In genomic region chr1:184257873-184258272, GRCh38 we compare ENCODE assay signal across 1 cellular context.
TF ChIP-seq lines count a peak whose summit lies in the region.

No MANE protein-coding gene starts in this region.

TF ChIP-seq in HepG2, 621 proteins besides CTCF, POLR2A, EP300 and RAD21:
- TF ChIP-seq, protein P1, sequence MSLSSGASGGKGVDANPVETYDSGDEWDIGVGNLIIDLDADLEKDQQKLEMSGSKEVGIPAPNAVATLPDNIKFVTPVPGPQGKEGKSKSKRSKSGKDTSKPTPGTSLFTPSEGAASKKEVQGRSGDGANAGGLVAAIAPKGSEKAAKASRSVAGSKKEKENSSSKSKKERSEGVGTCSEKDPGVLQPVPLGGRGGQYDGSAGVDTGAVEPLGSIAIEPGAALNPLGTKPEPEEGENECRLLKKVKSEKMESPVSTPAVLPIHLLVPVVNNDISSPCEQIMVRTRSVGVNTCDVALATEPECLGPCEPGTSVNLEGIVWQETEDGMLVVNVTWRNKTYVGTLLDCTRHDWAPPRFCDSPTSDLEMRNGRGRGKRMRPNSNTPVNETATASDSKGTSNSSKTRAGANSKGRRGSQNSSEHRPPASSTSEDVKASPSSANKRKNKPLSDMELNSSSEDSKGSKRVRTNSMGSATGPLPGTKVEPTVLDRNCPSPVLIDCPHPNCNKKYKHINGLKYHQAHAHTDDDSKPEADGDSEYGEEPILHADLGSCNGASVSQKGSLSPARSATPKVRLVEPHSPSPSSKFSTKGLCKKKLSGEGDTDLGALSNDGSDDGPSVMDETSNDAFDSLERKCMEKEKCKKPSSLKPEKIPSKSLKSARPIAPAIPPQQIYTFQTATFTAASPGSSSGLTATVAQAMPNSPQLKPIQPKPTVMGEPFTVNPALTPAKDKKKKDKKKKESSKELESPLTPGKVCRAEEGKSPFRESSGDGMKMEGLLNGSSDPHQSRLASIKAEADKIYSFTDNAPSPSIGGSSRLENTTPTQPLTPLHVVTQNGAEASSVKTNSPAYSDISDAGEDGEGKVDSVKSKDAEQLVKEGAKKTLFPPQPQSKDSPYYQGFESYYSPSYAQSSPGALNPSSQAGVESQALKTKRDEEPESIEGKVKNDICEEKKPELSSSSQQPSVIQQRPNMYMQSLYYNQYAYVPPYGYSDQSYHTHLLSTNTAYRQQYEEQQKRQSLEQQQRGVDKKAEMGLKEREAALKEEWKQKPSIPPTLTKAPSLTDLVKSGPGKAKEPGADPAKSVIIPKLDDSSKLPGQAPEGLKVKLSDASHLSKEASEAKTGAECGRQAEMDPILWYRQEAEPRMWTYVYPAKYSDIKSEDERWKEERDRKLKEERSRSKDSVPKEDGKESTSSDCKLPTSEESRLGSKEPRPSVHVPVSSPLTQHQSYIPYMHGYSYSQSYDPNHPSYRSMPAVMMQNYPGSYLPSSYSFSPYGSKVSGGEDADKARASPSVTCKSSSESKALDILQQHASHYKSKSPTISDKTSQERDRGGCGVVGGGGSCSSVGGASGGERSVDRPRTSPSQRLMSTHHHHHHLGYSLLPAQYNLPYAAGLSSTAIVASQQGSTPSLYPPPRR (CRISPR knock-in tag; IDR thresholded peaks at IDR 0.05; ENCODE audit: borderline replicate concordance) = no peak
- TF ChIP-seq, protein P2, sequence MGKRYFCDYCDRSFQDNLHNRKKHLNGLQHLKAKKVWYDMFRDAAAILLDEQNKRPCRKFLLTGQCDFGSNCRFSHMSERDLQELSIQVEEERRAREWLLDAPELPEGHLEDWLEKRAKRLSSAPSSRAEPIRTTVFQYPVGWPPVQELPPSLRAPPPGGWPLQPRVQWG (CRISPR knock-in tag; IDR thresholded peaks at IDR 0.05; ENCODE audit: borderline replicate concordance, low read depth) = no peak
- TF ChIP-seq ZNF510 (CRISPR knock-in tag; IDR thresholded peaks at IDR 0.05; ENCODE audit: low read depth) (no peak), ZSCAN22 (CRISPR knock-in tag; IDR thresholded peaks at IDR 0.05) (no peak), PAWR (CRISPR knock-in tag; IDR thresholded peaks at IDR 0.05; ENCODE audit: borderline replicate concordance) (no peak), GABPA (IDR thresholded peaks at IDR 0.05; ENCODE audit: low read depth, low read length) (no peak), GABPA (CRISPR knock-in tag; IDR thresholded peaks at IDR 0.05; ENCODE audit: low read depth) (no peak), RBFOX2 (IDR thresholded peaks at IDR 0.05; ENCODE audit: low read depth, low read length) (no peak), ZNF850 (CRISPR knock-in tag; conservative IDR thresholded peaks at IDR 0.05) (no peak), MED8 (CRISPR knock-in tag; IDR thresholded peaks at IDR 0.05; ENCODE audit: insufficient replicate concordance) (no peak)
- TF ChIP-seq, protein P3, sequence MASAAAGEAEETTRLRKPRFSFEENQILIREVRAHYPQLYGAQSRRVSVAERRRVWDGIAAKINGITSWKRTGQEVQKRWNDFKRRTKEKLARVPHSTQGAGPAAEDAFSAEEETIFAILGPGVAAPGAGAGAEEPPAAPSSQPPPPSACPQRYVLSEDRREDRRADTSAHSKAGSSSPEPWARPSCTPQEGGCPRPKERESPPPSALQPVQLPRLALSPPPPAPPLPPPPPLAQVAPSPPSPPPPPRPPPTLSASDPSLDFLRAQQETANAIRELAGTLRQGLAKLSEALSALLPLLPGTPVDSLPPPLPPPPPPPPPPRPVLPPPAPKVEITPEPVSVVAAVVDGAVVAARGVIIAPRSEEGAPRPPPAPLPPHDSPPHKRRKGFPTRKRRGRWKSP (CRISPR knock-in tag; IDR thresholded peaks at IDR 0.05) = no peak
- TF ChIP-seq, protein P4, sequence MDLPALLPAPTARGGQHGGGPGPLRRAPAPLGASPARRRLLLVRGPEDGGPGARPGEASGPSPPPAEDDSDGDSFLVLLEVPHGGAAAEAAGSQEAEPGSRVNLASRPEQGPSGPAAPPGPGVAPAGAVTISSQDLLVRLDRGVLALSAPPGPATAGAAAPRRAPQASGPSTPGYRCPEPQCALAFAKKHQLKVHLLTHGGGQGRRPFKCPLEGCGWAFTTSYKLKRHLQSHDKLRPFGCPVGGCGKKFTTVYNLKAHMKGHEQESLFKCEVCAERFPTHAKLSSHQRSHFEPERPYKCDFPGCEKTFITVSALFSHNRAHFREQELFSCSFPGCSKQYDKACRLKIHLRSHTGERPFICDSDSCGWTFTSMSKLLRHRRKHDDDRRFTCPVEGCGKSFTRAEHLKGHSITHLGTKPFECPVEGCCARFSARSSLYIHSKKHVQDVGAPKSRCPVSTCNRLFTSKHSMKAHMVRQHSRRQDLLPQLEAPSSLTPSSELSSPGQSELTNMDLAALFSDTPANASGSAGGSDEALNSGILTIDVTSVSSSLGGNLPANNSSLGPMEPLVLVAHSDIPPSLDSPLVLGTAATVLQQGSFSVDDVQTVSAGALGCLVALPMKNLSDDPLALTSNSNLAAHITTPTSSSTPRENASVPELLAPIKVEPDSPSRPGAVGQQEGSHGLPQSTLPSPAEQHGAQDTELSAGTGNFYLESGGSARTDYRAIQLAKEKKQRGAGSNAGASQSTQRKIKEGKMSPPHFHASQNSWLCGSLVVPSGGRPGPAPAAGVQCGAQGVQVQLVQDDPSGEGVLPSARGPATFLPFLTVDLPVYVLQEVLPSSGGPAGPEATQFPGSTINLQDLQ (CRISPR knock-in tag; IDR thresholded peaks at IDR 0.05) = no peak
